20 cellular contexts compared by ENCODE assay signal in genomic region chr1:159204791-159205141, GRCh38. TPM values are rescaled to one million over a fixed set of nuclear protein-coding genes. Genes with fewer than 3 reads are reported as not detected.
DNase-seq lines count a peak whose midpoint lies in the region; ATAC-seq and TF ChIP-seq lines count a peak whose summit lies in the region.
"Had no signal": no experiment of that assay in that cellular context is flagged by ENCODE, and none has a peak within 500 bp of the region (broad histone marks: within the 10 kb centered on the region; RNA-seq: fewer than 3 reads in every experiment).

Gene ACKR1, plus strand, starts transcription at chr1:159204875. Its CDS starts 85 bp downstream, at chr1:159204960.

- intact Hi-C loops in esophagus squamous epithelium (cut with DNase I): loop anchor here (10.0 kb wide), 1 partner anchor 60 kb away; no protein-coding TSS in a partner anchor
- intact Hi-C loops in ovary (cut with DNase I): no loop called here
- intact Hi-C loops in upper lobe of right lung (cut with DNase I): no loop called here

- no peak within 1 kb of the TSS for H3K4me3 Mint-ChIP-seq in WTC11
- H3K4me3 Mint-ChIP-seq in activated CD8-positive, alpha-beta memory T cell treated with anti-CD3 and anti-CD28 coated beads, Interleukin-2, amount 10 ng/mL, durations not matched to agents 7 days and 5 days: no peak within 1 kb of the TSS

- H3K4me1 ChIP-seq in esophagus squamous epithelium: no peaks in the 10 kb centered on the region
- H3K4me1 ChIP-seq in ovary (ENCODE audit: insufficient read depth): no peaks in the 10 kb centered on the region
- H3K4me1 ChIP-seq in upper lobe of right lung: no peaks in the 10 kb centered on the region

- no peaks in the 10 kb centered on the region for H3K9me3 Mint-ChIP-seq in WTC11
- H3K9me3 Mint-ChIP-seq in activated CD8-positive, alpha-beta memory T cell treated with anti-CD3 and anti-CD28 coated beads, Interleukin-2, amount 10 ng/mL, durations not matched to agents 7 days and 5 days (ENCODE audit: low read depth): no peaks in the 10 kb centered on the region

- POLR2A ChIA-PET in WTC11 (lab: Charles Lee): interaction anchor here (1.0 to 2.3 kb wide), 2 partner anchors 17 to 34 kb away, joined by 3 to 9 read pairs; partner anchors contain the start of gene CADM3

- H3K27ac ChIP-seq in esophagus squamous epithelium: peak within 1 kb of the TSS in 2 of 4 donors; percentile 52
- H3K27ac ChIP-seq in ovary: no peak within 1 kb of the TSS
- peak within 1 kb of the TSS; percentile 45 for H3K27ac ChIP-seq in upper lobe of right lung

- ATAC-seq in WTC11 (peak; percentile 5; the same call in 1 of the 2 replicates), upper lobe of right lung (no peak), GM19397 (IDR thresholded peaks at IDR 0.05; ENCODE audit: unreplicated experiment) (no peak)
- ATAC-seq in activated CD8-positive, alpha-beta memory T cell treated with anti-CD3 and anti-CD28 coated beads, Interleukin-2, amount 10 ng/mL, durations not matched to agents 7 days and 5 days: no peak
- ATAC-seq: PC-3 had no signal

- H3K9me3 ChIP-seq in esophagus squamous epithelium (no peaks in the 10 kb centered on the region), ovary (no peaks in the 10 kb centered on the region), upper lobe of right lung (no peaks in the 10 kb centered on the region)

- no peak within 1 kb of the TSS; the same call in 1 of the 2 replicates for H3K27ac Mint-ChIP-seq in WTC11
- no peak within 1 kb of the TSS for H3K27ac Mint-ChIP-seq in activated CD8-positive, alpha-beta memory T cell treated with anti-CD3 and anti-CD28 coated beads, Interleukin-2, amount 10 ng/mL, durations not matched to agents 7 days and 5 days

- no peaks in the 10 kb centered on the region for H3K36me3 Mint-ChIP-seq in WTC11
- no peaks in the 10 kb centered on the region for H3K36me3 Mint-ChIP-seq in activated CD8-positive, alpha-beta memory T cell treated with anti-CD3 and anti-CD28 coated beads, Interleukin-2, amount 10 ng/mL, durations not matched to agents 7 days and 5 days

- TF ChIP-seq CTCF in WTC11 (IDR thresholded peaks at IDR 0.05) (no peak), esophagus squamous epithelium (IDR thresholded peaks at IDR 0.05) (no peak), ovary (IDR thresholded peaks at IDR 0.05) (no peak), upper lobe of right lung (IDR thresholded peaks at IDR 0.05) (no peak)

- peaks cover 6% of the 10 kb centered on the region for H3K27me3 Mint-ChIP-seq in WTC11 (ENCODE audit: low read depth)
- peaks cover 56% of the 10 kb centered on the region for H3K27me3 Mint-ChIP-seq in activated CD8-positive, alpha-beta memory T cell treated with anti-CD3 and anti-CD28 coated beads, Interleukin-2, amount 10 ng/mL, durations not matched to agents 7 days and 5 days

- H3K36me3 ChIP-seq in esophagus squamous epithelium: no peaks in the 10 kb centered on the region
- no peaks in the 10 kb centered on the region for H3K36me3 ChIP-seq in ovary
- H3K36me3 ChIP-seq in upper lobe of right lung: no peaks in the 10 kb centered on the region

- DNase-seq in WTC11 (ENCODE audit: low spot score) (no peak), esophagus squamous epithelium (lab: John Stamatoyannopoulos, UW) (no peak), ovary (no peak), upper lobe of right lung (no peak), HPDE6-E6E7 (ENCODE audit: extremely low spot score) (no peak)
- no peak for DNase-seq in stimulated activated naive CD4-positive, alpha-beta T cell treated with Interleukin-2 at 50 U/mL for 16 hours (lab: John Stamatoyannopoulos, UW)
- DNase-seq in activated CD8-positive, alpha-beta memory T cell treated with anti-CD3 and anti-CD28 coated beads, Interleukin-2, amount 10 ng/mL, durations not matched to agents 7 days and 5 days: no peak
- DNase-seq: activated CD4-positive, alpha-beta T cell treated with anti-CD3 and anti-CD28 coated beads for 48 hours; activated T-cell treated with anti-CD3 and anti-CD28 coated beads, Interleukin-2, amount 50 U/mL, for 1 hour; anterior cingulate cortex; C1 segment of cervical spinal cord; DMS79 treated with DMSO at 0.1 percent for 48 hours; IMR-90; NCI-H1417 treated with DMSO at 0.1 percent for 48 hours; NCI-H446; PC-3; stimulated activated CD8-positive, alpha-beta memory T cell treated with anti-CD3 and anti-CD28 coated beads, Interleukin-4, amount 100 ng/mL, for 48 hours had no signal

- peak within 1 kb of the TSS; percentile 5 to 52 (median 30) for H3K4me3 ChIP-seq in esophagus squamous epithelium
- H3K4me3 ChIP-seq in ovary: no peak within 1 kb of the TSS
- H3K4me3 ChIP-seq in upper lobe of right lung: peak within 1 kb of the TSS; percentile 36

- WGBS in esophagus squamous epithelium, 2 donors: 44 to 66% methylated on average over 5 of the region's 5 CpGs
- 29 to 48% (median 34%) methylated on average over 5 of the region's 5 CpGs for WGBS in ovary, 3 donors

- no peak for TF ChIP-seq POLR2A in esophagus squamous epithelium (IDR thresholded peaks at IDR 0.05)
- no peak for TF ChIP-seq POLR2A in ovary (IDR thresholded peaks at IDR 0.05)

- peaks cover 0 to 86% (median 2%) of the 10 kb centered on the region in 4 donors for H3K27me3 ChIP-seq in esophagus squamous epithelium
- H3K27me3 ChIP-seq in ovary: no peaks in the 10 kb centered on the region
- peaks cover 14% of the 10 kb centered on the region for H3K27me3 ChIP-seq in upper lobe of right lung

- peaks cover 40% of the 10 kb centered on the region for H3K4me1 Mint-ChIP-seq in WTC11
- H3K4me1 Mint-ChIP-seq in activated CD8-positive, alpha-beta memory T cell treated with anti-CD3 and anti-CD28 coated beads, Interleukin-2, amount 10 ng/mL, durations not matched to agents 7 days and 5 days: peaks cover 3% of the 10 kb centered on the region

- TF ChIP-seq EP300 in ovary (IDR thresholded peaks at IDR 0.05): no peak

- CTCF ChIA-PET in WTC11 (lab: Charles Lee): interaction anchor here (0.7 to 8.1 kb wide), 10 partner anchors 8 to 84 kb away, joined by 3 to 200 read pairs (median 6); no protein-coding TSS in a partner anchor
- CTCF ChIA-PET in activated CD8-positive, alpha-beta memory T cell treated with anti-CD3 and anti-CD28 coated beads, Interleukin-2, amount 10 ng/mL, durations not matched to agents 7 days and 5 days (lab: Charles Lee): interaction anchor here (0.6 to 3.5 kb wide), 3 partner anchors 9 to 24 kb away, joined by 3 to 19 read pairs (median 3); no protein-coding TSS in a partner anchor

TF ChIP-seq in WTC11, 78 proteins besides CTCF, POLR2A, EP300 and RAD21 (continues in another document):
- TF ChIP-seq EMX1 (CRISPR knock-in tag; IDR thresholded peaks at IDR 0.05) (no peak), GABPB1 (CRISPR knock-in tag; IDR thresholded peaks at IDR 0.05) (no peak), ATF6 (CRISPR knock-in tag; IDR thresholded peaks at IDR 0.05) (no peak), NR3C1 (CRISPR knock-in tag; conservative IDR thresholded peaks at IDR 0.05; ENCODE audit: low read depth) (no peak), JAZF1 (CRISPR knock-in tag; IDR thresholded peaks at IDR 0.05) (no peak), ESRRA (CRISPR knock-in tag; IDR thresholded peaks at IDR 0.05; ENCODE audit: borderline replicate concordance) (no peak), E2F5 (CRISPR knock-in tag; IDR thresholded peaks at IDR 0.05) (no peak), MAX (CRISPR knock-in tag; IDR thresholded peaks at IDR 0.05) (no peak), HMGXB4 (CRISPR knock-in tag; IDR thresholded peaks at IDR 0.05) (no peak), ZNF219 (CRISPR knock-in tag; IDR thresholded peaks at IDR 0.05; ENCODE audit: borderline replicate concordance) (no peak)

RNA-seq across cellular contexts. Expression of gene ACKR1, which starts in this region (rescaled TPM):
- total RNA-seq in WTC11 (2021) (0.18 to 0.63 TPM (median 0.34 TPM) in 3 replicates), esophagus squamous epithelium (10 to 100 TPM in 3 of 4 donors, 1 to 10 TPM in 1; 2.2 to 67.9 (median 33.7) TPM), ovary (10 to 100 TPM in 6 of 7 donors, 1 to 10 TPM in 1; 5.6 to 43.0 (median 20.7) TPM), upper lobe of right lung (146 TPM)
- polyA plus RNA-seq in ovary: 10 to 100 TPM; 36.2 to 41.9 TPM
- total RNA-seq in activated CD8-positive, alpha-beta memory T cell treated with anti-CD3 and anti-CD28 coated beads, Interleukin-2, amount 10 ng/mL, durations not matched to agents 7 days and 5 days: not detected
- total RNA-seq: fibroblast of villous mesenchyme; IMR-90; PC-3; T-helper 1 cell treated with Interleukin-12 subunit alpha and Interleukin-12 subunit beta and Interleukin-4 antibody, amounts not matched to agents 30 ng/mL and 1 ng/mL, for 36 hours had no signal
- polyA plus RNA-seq: IMR-90 had no signal

Comparison
In these comparisons a context has a peak if more than half of its experiments do, and no peak if none do; other contexts are left out.
1. Peak in ATAC-seq in WTC11; RNA of the gene not detected or under 1 TPM.